Comparison of ENCODE assay signal across 2 cellular contexts in genomic region chr10:79159785-79160184, GRCh38.
TF ChIP-seq lines count a peak whose summit lies in the region.

No MANE protein-coding gene starts in this region.

TF ChIP-seq in H1, 55 proteins besides CTCF, POLR2A, EP300 and RAD21 (continued from another document):
- TF ChIP-seq USF2 (IDR thresholded peaks at IDR 0.05; ENCODE audit: low read length) (no peak), JUN (IDR thresholded peaks at IDR 0.05; ENCODE audit: low read depth, low read length) (no peak)

TF ChIP-seq in HEK293T, 16 proteins besides CTCF, POLR2A, EP300 and RAD21 (continued from another document):
- TF ChIP-seq ZNF384 (IDR thresholded peaks at IDR 0.05), result no peak
- TF ChIP-seq PKNOX1 (IDR thresholded peaks at IDR 0.05), result no peak
- no peak for TF ChIP-seq SUZ12 (IDR thresholded peaks at IDR 0.05)
- no peak for TF ChIP-seq FOXK2 (IDR thresholded peaks at IDR 0.05)
